8 cellular contexts compared by ENCODE assay signal in the genomic region with DNA sequence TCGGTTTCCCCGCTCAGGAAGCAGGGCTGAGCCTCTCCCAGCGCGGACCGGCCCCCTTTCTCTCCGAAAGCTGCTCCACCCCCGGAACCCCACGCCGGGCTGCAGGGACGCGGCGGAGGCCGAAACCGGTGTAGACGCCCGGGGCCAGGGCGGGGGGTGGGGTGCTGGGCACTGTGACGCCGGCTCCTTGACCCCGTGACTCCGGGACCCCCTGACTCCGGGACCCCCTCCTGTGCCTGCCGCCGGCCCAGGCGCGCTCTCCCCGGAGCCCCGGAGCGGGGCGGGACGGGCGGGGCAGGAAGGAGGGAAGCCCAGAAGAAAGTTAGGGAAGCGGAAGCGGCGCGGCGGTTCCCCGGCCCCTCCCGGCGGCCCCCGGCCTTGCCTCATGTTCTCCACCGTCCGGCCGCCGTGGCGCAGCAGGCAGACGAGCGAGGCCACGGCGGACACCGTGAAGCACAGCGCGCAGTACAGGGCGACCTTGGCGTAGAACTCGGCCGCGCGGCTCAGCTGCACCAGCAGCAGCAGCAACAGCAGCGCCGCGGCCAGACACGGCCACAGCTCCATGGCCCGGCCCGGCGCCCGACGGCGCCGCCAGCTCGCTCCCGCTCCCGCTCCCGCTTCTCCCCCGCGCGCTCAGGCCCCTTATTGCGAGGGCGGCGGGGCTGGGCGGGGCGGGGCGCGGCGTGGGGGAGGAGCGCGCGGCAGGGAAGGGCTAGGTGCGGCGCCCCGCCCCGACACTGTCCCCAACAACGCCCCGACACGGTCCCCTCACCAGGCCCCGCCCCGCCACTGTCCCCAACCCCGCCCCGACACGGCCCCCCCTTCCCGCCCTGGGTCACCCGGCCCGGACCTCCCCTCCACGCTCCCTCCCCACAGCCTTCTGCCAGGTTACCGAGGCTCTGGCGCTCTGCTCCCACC. TPM values are rescaled to one million over a fixed set of nuclear protein-coding genes. Genes with fewer than 3 reads are reported as not detected.
A peak's percentile ranks its signal among the peaks of the same experiment; 100 is the strongest.
DNase-seq lines count a peak whose midpoint lies in the region; ATAC-seq and TF ChIP-seq lines count a peak whose summit lies in the region.

TSS of gene AGPAT2 (minus strand) at position 664 of the 918 bp plus-strand sequence. CDS start at position 564, 100 bp downstream.

- H3K4me3 ChIP-seq in GM12864 (ENCODE audit: low read depth, low read length) (peak within 1 kb of the TSS; percentile 83), endodermal cell (ENCODE audit: low read length) (peak within 1 kb of the TSS; percentile 76)

- H3K36me3 ChIP-seq in endodermal cell (ENCODE audit: control insufficient read depth, insufficient read depth, low read length): no peaks in the 10 kb centered on the region

- H3K4me1 Mint-ChIP-seq in endodermal cell: peaks cover 5% of the 10 kb centered on the region
- peaks cover 15% of the 10 kb centered on the region for H3K4me1 Mint-ChIP-seq in stimulated activated memory B cell treated with anti-CD40 and anti-IgM and Interleukin-4, amounts not matched to agents 10 μg/mL and 1 μg/mL and 100 μg/mL, for 72 hours

- H3K27ac Mint-ChIP-seq in endodermal cell: no peak within 1 kb of the TSS
- H3K27ac Mint-ChIP-seq in stimulated activated memory B cell treated with anti-CD40 and anti-IgM and Interleukin-4, amounts not matched to agents 10 μg/mL and 1 μg/mL and 100 μg/mL, for 72 hours: peak within 1 kb of the TSS; percentile 53

- H3K9me3 ChIP-seq in endodermal cell (ENCODE audit: control insufficient read depth, low read length): no peaks in the 10 kb centered on the region

- ATAC-seq in HG02852 (IDR thresholded peaks at IDR 0.05; ENCODE audit: unreplicated experiment) (peak; percentile 58), HG03097 (IDR thresholded peaks at IDR 0.05; ENCODE audit: low FRiP score, unreplicated experiment) (no peak)
- ATAC-seq in stimulated activated memory B cell treated with anti-CD40 and anti-IgM and Interleukin-4, amounts not matched to agents 10 μg/mL and 1 μg/mL and 100 μg/mL, for 72 hours: peak; percentile 91

- H3K36me3 Mint-ChIP-seq in endodermal cell (ENCODE audit: low read depth): no peaks in the 10 kb centered on the region
- H3K36me3 Mint-ChIP-seq in stimulated activated memory B cell treated with anti-CD40 and anti-IgM and Interleukin-4, amounts not matched to agents 10 μg/mL and 1 μg/mL and 100 μg/mL, for 72 hours: no peaks in the 10 kb centered on the region

- no peak for TF ChIP-seq CTCF in GM12864 (IDR thresholded peaks at IDR 0.05; ENCODE audit: low read depth, low read length, missing control alignments)
- no peak for TF ChIP-seq CTCF in endodermal cell (conservative IDR thresholded peaks at IDR 0.05)

- DNase-seq in GM12864 (ENCODE audit: low read depth) (no peak), NCI-H69 (lab: John Stamatoyannopoulos, UW) (peak; percentile 86), endodermal cell (peak; percentile 85), mucosa of gallbladder (ENCODE audit: low spot score) (no peak)
- peak; percentile 82 for DNase-seq in activated CD8-positive, alpha-beta memory T cell treated with anti-CD3 and anti-CD28 coated beads for 24 hours

- H3K9me3 Mint-ChIP-seq in endodermal cell: no peaks in the 10 kb centered on the region
- H3K9me3 Mint-ChIP-seq in stimulated activated memory B cell treated with anti-CD40 and anti-IgM and Interleukin-4, amounts not matched to agents 10 μg/mL and 1 μg/mL and 100 μg/mL, for 72 hours: no peaks in the 10 kb centered on the region

- H3K4me3 Mint-ChIP-seq in endodermal cell: peak within 1 kb of the TSS; percentile 71
- peak within 1 kb of the TSS; percentile 78 for H3K4me3 Mint-ChIP-seq in stimulated activated memory B cell treated with anti-CD40 and anti-IgM and Interleukin-4, amounts not matched to agents 10 μg/mL and 1 μg/mL and 100 μg/mL, for 72 hours

- H3K27me3 ChIP-seq in endodermal cell (ENCODE audit: control insufficient read depth, insufficient read depth, low read length, poor library complexity, severe bottlenecking): peaks cover 10% of the 10 kb centered on the region

- H3K27ac ChIP-seq in endodermal cell (ENCODE audit: low read depth, low read length): no peak within 1 kb of the TSS

- peak within 1 kb of the TSS; percentile 53 for H3K9ac ChIP-seq in endodermal cell (ENCODE audit: extremely low read depth, low read length, poor library complexity, severe bottlenecking)

- 0% methylated on average over 22 to 104 of the region's 106 CpGs for whole genome bisulfite sequencing in endodermal cell (ENCODE audit: insufficient coverage in 1 of 2, insufficient read length in 1 of 2), 2 experiments

- H3K27me3 Mint-ChIP-seq in endodermal cell (ENCODE audit: insufficient read depth): peaks cover 12% of the 10 kb centered on the region
- peaks cover 21% of the 10 kb centered on the region for H3K27me3 Mint-ChIP-seq in stimulated activated memory B cell treated with anti-CD40 and anti-IgM and Interleukin-4, amounts not matched to agents 10 μg/mL and 1 μg/mL and 100 μg/mL, for 72 hours

- H3K4me1 ChIP-seq in endodermal cell (ENCODE audit: control insufficient read depth, insufficient read depth, low read length): peaks cover 4% of the 10 kb centered on the region

RNA-seq across cellular contexts. Expression of gene AGPAT2, which starts in this region (rescaled TPM):
- 10 to 100 TPM; 33.4 to 39.8 TPM for total RNA-seq in endodermal cell
- polyA plus RNA-seq in endodermal cell (2013, experiment 1 of 2): 16.9 TPM
- polyA plus RNA-seq in endodermal cell (2013, experiment 2 of 2): 14.3 TPM
- 81.7 TPM for total RNA-seq in mucosa of gallbladder

Comparison
In these comparisons a context has a peak if more than half of its experiments do, and no peak if none do; other contexts are left out.
1. DNase-seq: peak in NCI-H69 (single experiment), activated CD8-positive, alpha-beta memory T cell treated with anti-CD3 and anti-CD28 coated beads for 24 hours (single experiment) and endodermal cell (single experiment); none in GM12864 (single experiment) and mucosa of gallbladder (single experiment).